ENCODE assay signal across 1 cellular context in genomic region chr2:10009811-10010781, GRCh38.
TF ChIP-seq lines count a peak whose summit lies in the region.

No MANE protein-coding gene starts in this region.

TF ChIP-seq in SK-N-SH, 30 proteins besides CTCF, POLR2A, EP300 and RAD21 (continued from another document):
- TF ChIP-seq REST (IDR thresholded peaks at IDR 0.05; ENCODE audit: low read depth, low read length): no peak
- TF ChIP-seq MEF2A (IDR thresholded peaks at IDR 0.05; ENCODE audit: borderline replicate concordance, low read depth): no peak
- no peak; the same call in 1 of the 2 replicates for TF ChIP-seq FOSL2 (IDR thresholded peaks at IDR 0.05; ENCODE audit: borderline replicate concordance, low read depth)
